11 cellular contexts compared by ENCODE assay signal in the genomic region with DNA sequence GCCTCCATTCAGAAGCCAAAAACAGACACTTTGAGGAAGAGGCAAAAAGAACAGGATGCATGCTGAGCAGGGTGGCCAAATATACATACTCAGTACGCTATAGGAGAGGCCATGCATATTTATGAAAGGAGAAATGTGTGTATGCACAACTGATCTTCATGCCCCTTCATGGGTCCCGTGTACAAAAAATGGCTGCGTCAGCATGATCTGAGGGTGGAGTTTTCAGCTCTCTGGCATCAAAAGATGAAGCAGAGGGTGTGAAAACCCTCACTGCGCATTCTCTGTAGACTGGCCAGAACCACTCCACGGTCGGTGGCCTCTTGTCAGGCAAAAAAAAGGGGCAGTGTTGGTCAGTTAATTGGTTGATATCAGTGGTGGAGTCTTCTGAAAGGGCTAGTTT. TPM values are rescaled to one million over a fixed set of nuclear protein-coding genes. Genes with fewer than 3 reads are reported as not detected.
"Had no signal": no experiment of that assay in that cellular context is flagged by ENCODE, and none has a peak within 500 bp of the region (broad histone marks: within the 10 kb centered on the region; RNA-seq: fewer than 3 reads in every experiment).

No MANE protein-coding gene starts in this region.

- ATAC-seq: HCT116 had no signal

- H3K4me1 ChIP-seq: HAP-1 had no signal

- H3K4me3 ChIP-seq: GM23248, HAP-1 had no signal

- H3K27ac ChIP-seq: GM23248, HL-60 had no signal

- H3K9me3 Mint-ChIP-seq: HFFc6 had no signal

- DNase-seq: GM23248, GOT3, H7, HFFc6, IMR-90, KBM-7 had no signal

- H3K9me3 ChIP-seq: HAP-1 had no signal

- H3K4me3 Mint-ChIP-seq: HFFc6 had no signal

- H3K27ac Mint-ChIP-seq: HFFc6 had no signal

RNA-seq across cellular contexts. Expression of gene OIT3, which starts 35.4 kb away (rescaled TPM):
- total RNA-seq: GM23248, H4, HFFc6, HT1080, IMR-90 had no signal
- polyA plus RNA-seq: GM23248, IMR-90 had no signal
